1 cellular context compared by ENCODE assay signal in the genomic region with DNA sequence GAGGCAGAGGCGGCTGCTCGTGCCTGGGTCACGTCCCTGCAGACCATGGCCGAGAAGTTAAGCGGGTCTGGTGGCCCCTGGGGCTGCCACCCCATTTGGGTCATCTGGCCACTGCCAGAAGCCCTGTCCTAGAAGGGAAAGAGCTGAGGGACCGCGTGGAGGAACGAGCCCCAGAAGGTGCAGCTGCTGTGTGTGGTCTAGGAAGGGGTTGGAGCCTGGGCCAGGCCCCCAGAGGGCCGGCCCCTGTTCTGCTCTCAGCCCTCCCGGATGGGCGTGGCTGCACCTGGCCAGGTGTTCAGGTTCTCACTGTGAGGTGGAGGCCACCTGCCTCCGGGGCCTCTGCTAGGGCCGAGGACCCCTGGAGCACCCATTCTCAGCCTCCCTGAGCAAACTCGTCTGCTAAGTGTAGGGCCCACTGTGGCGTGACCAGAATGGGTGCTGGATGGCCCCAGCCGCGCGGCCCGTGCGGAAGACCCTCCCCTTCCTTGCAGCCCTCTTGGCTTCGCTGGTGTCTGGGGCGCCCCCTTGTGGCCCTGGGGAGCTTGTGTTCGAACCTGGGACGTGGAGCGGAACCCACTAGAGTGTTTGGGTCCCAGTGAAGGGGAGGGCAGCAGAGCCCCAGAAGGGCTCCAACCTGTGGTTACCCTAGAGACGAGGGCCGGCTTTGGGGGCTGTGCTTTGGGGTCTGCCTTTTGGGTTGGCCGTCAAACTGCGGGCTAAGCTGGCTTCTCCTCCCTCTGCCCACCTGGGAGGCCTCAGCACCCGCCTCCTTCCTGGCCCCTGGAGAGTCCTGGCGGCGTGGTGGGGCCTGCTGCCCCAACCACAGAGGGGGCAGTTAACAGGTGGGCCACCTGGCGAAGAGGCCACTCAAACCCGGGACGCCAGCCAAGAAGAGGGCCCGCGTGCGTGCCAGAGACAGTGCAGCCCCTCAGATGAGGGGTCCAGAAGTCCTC.
A peak's percentile ranks its signal among the peaks of the same experiment; 100 is the strongest.
TF ChIP-seq lines count a peak whose summit lies in the region.

No MANE protein-coding gene starts in this region.

TF ChIP-seq in K562, 482 proteins besides CTCF, POLR2A, EP300 and RAD21 (continued from another document):
- TF ChIP-seq, protein P1, sequence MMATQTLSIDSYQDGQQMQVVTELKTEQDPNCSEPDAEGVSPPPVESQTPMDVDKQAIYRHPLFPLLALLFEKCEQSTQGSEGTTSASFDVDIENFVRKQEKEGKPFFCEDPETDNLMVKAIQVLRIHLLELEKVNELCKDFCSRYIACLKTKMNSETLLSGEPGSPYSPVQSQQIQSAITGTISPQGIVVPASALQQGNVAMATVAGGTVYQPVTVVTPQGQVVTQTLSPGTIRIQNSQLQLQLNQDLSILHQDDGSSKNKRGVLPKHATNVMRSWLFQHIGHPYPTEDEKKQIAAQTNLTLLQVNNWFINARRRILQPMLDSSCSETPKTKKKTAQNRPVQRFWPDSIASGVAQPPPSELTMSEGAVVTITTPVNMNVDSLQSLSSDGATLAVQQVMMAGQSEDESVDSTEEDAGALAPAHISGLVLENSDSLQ (IDR thresholded peaks at IDR 0.05), result no peak
- no peak for TF ChIP-seq SMARCA5 (IDR thresholded peaks at IDR 0.05)
- no peak for TF ChIP-seq PCBP2 (IDR thresholded peaks at IDR 0.05; ENCODE audit: low read depth, low read length, poor library complexity, severe bottlenecking)
- TF ChIP-seq, protein P2, sequence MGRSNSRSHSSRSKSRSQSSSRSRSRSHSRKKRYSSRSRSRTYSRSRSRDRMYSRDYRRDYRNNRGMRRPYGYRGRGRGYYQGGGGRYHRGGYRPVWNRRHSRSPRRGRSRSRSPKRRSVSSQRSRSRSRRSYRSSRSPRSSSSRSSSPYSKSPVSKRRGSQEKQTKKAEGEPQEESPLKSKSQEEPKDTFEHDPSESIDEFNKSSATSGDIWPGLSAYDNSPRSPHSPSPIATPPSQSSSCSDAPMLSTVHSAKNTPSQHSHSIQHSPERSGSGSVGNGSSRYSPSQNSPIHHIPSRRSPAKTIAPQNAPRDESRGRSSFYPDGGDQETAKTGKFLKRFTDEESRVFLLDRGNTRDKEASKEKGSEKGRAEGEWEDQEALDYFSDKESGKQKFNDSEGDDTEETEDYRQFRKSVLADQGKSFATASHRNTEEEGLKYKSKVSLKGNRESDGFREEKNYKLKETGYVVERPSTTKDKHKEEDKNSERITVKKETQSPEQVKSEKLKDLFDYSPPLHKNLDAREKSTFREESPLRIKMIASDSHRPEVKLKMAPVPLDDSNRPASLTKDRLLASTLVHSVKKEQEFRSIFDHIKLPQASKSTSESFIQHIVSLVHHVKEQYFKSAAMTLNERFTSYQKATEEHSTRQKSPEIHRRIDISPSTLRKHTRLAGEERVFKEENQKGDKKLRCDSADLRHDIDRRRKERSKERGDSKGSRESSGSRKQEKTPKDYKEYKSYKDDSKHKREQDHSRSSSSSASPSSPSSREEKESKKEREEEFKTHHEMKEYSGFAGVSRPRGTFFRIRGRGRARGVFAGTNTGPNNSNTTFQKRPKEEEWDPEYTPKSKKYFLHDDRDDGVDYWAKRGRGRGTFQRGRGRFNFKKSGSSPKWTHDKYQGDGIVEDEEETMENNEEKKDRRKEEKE (IDR thresholded peaks at IDR 0.05; ENCODE audit: borderline replicate concordance in 1 of 2, control insufficient read depth in 1 of 2, low read depth in 2 of 2, low read length in 1 of 2), result no peak
- TF ChIP-seq NUFIP1 (IDR thresholded peaks at IDR 0.05; ENCODE audit: partially characterized antibody), result no peak
- no peak for TF ChIP-seq HEY1 (CRISPR knock-in tag; IDR thresholded peaks at IDR 0.05; ENCODE audit: borderline replicate concordance)
- TF ChIP-seq KLF13 (tag; IDR thresholded peaks at IDR 0.05; ENCODE audit: borderline replicate concordance, low read depth), result peak; percentile 46; the same call in 1 of the 2 replicates
- peak; percentile 42; the same call in 1 of the 2 replicates for TF ChIP-seq EP400 (IDR thresholded peaks at IDR 0.05)
- no peak for TF ChIP-seq SAFB2 (IDR thresholded peaks at IDR 0.05; ENCODE audit: borderline replicate concordance, low read depth, low read length, severe bottlenecking)
- TF ChIP-seq SAFB (IDR thresholded peaks at IDR 0.05; ENCODE audit: borderline replicate concordance, low read depth, low read length), result peak; percentile 12; the same call in 1 of the 2 replicates
- TF ChIP-seq CBFA2T2 (conservative IDR thresholded peaks at IDR 0.05), result no peak
- no peak for TF ChIP-seq ZNF584 (CRISPR knock-in tag; IDR thresholded peaks at IDR 0.05; ENCODE audit: low read depth)
